ENCODE assay signal across 1 cellular context in genomic region chr13:35279500-35279899, GRCh38.
TF ChIP-seq lines count a peak whose summit lies in the region.

No MANE protein-coding gene starts in this region.

TF ChIP-seq in HepG2, 621 proteins besides CTCF, POLR2A, EP300 and RAD21 (continued from another document and continues in another):
- TF ChIP-seq PAXIP1 (CRISPR knock-in tag; conservative IDR thresholded peaks at IDR 0.05), result peak; percentile 45
- TF ChIP-seq GLMP (CRISPR knock-in tag; IDR thresholded peaks at IDR 0.05; ENCODE audit: borderline replicate concordance), result no peak
- TF ChIP-seq AKNA (CRISPR knock-in tag; IDR thresholded peaks at IDR 0.05; ENCODE audit: borderline replicate concordance), result no peak
- no peak for TF ChIP-seq ASH2L (IDR thresholded peaks at IDR 0.05; ENCODE audit: insufficient read length, low read depth, low read length)
- no peak for TF ChIP-seq ZNF205 (CRISPR knock-in tag; IDR thresholded peaks at IDR 0.05)
- 0 out of 2 replicates have a peak, but pooled peaks have one; percentile 42 for TF ChIP-seq SIX1 (CRISPR knock-in tag; IDR thresholded peaks at IDR 0.05; ENCODE audit: borderline replicate concordance)
- peak; percentile 54; the same call in 1 of the 2 replicates for TF ChIP-seq HOMEZ (CRISPR knock-in tag; IDR thresholded peaks at IDR 0.05; ENCODE audit: low read depth)
- no peak for TF ChIP-seq ZBTB7B (CRISPR knock-in tag; IDR thresholded peaks at IDR 0.05)
- no peak for TF ChIP-seq ELF1 (CRISPR knock-in tag; IDR thresholded peaks at IDR 0.05)
- no peak for TF ChIP-seq AGO1 (IDR thresholded peaks at IDR 0.05; ENCODE audit: low read depth, low read length, poor library complexity, severe bottlenecking)
- TF ChIP-seq ZNF75D (CRISPR knock-in tag; IDR thresholded peaks at IDR 0.05; ENCODE audit: borderline replicate concordance), result no peak
- TF ChIP-seq THAP11 (CRISPR knock-in tag; IDR thresholded peaks at IDR 0.05), result no peak
- 0 out of 2 replicates have a peak, but pooled peaks have one; percentile 21 for TF ChIP-seq AHDC1 (CRISPR knock-in tag; IDR thresholded peaks at IDR 0.05; ENCODE audit: borderline replicate concordance)
- TF ChIP-seq EED (CRISPR knock-in tag; IDR thresholded peaks at IDR 0.05), result no peak
- TF ChIP-seq RARA (CRISPR knock-in tag; IDR thresholded peaks at IDR 0.05), result peak; percentile 95
- no peak for TF ChIP-seq ZNF34 (CRISPR knock-in tag; IDR thresholded peaks at IDR 0.05; ENCODE audit: borderline replicate concordance)
- no peak for TF ChIP-seq ZNF674 (CRISPR knock-in tag; IDR thresholded peaks at IDR 0.05; ENCODE audit: low read depth)
- no peak for TF ChIP-seq ZNF10 (CRISPR knock-in tag; IDR thresholded peaks at IDR 0.05; ENCODE audit: borderline replicate concordance, low read depth)
- TF ChIP-seq SMAD1 (CRISPR knock-in tag; IDR thresholded peaks at IDR 0.05; ENCODE audit: borderline replicate concordance, low read depth), result no peak
- TF ChIP-seq ZNF414 (CRISPR knock-in tag; IDR thresholded peaks at IDR 0.05), result no peak
- no peak for TF ChIP-seq ZKSCAN1 (IDR thresholded peaks at IDR 0.05; ENCODE audit: low read length)
- TF ChIP-seq ZNF747 (CRISPR knock-in tag; IDR thresholded peaks at IDR 0.05; ENCODE audit: borderline replicate concordance), result no peak
- TF ChIP-seq ZNF564 (CRISPR knock-in tag; IDR thresholded peaks at IDR 0.05), result no peak
- no peak for TF ChIP-seq NR2F2 (IDR thresholded peaks at IDR 0.05; ENCODE audit: borderline replicate concordance, low read depth)
- no peak for TF ChIP-seq ZBTB33 (CRISPR knock-in tag; IDR thresholded peaks at IDR 0.05)
- TF ChIP-seq ADNP (CRISPR knock-in tag; IDR thresholded peaks at IDR 0.05), result no peak
- TF ChIP-seq ZNF790 (CRISPR knock-in tag; IDR thresholded peaks at IDR 0.05; ENCODE audit: borderline replicate concordance), result no peak
- TF ChIP-seq TARDBP (CRISPR knock-in tag; IDR thresholded peaks at IDR 0.05), result no peak
- no peak for TF ChIP-seq MIER2 (CRISPR knock-in tag; IDR thresholded peaks at IDR 0.05)
- no peak for TF ChIP-seq ZNF44 (CRISPR knock-in tag; IDR thresholded peaks at IDR 0.05)
- no peak for TF ChIP-seq ZNF776 (CRISPR knock-in tag; IDR thresholded peaks at IDR 0.05)
- no peak for TF ChIP-seq ZSCAN9 (CRISPR knock-in tag; IDR thresholded peaks at IDR 0.05; ENCODE audit: borderline replicate concordance)
- no peak for TF ChIP-seq ZNF574 (CRISPR knock-in tag; IDR thresholded peaks at IDR 0.05)
- TF ChIP-seq SP140L (CRISPR knock-in tag; IDR thresholded peaks at IDR 0.05; ENCODE audit: borderline replicate concordance), result no peak
- no peak for TF ChIP-seq DPF2 (CRISPR knock-in tag; IDR thresholded peaks at IDR 0.05; ENCODE audit: borderline replicate concordance, low read depth)
- TF ChIP-seq SMYD3 (CRISPR knock-in tag; IDR thresholded peaks at IDR 0.05), result no peak
- TF ChIP-seq NR2F6 (IDR thresholded peaks at IDR 0.05), result peak; percentile 39; the same call in 1 of the 2 replicates
- no peak for TF ChIP-seq NR2F6 (CRISPR knock-in tag; IDR thresholded peaks at IDR 0.05)
- TF ChIP-seq HOXD1 (CRISPR knock-in tag; IDR thresholded peaks at IDR 0.05), result no peak
- TF ChIP-seq REL (CRISPR knock-in tag; conservative IDR thresholded peaks at IDR 0.05), result no peak
